1 cellular context compared by ENCODE assay signal in the genomic region with DNA sequence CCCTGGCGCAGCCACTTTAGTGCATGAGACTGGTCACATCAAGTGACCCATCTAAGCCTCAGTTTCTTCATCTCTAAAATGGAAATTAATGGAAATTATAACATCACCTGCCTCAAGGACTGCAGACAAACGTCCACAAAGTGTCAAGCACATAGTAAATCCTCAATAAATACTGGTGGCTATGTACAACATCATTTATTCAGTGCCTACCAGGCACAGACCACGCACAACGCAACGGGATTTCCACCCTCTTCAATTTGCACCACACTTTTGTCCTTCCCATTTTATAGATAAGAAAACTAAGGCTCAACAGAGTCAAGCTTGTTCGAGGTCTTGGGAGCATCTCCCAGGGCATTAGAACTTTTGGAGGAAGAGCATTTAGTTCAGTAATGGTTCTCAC.
TF ChIP-seq lines count a peak whose summit lies in the region.

No MANE protein-coding gene starts in this region.

TF ChIP-seq in H1, 55 proteins besides CTCF, POLR2A, EP300 and RAD21:
- TF ChIP-seq GTF2F1 (IDR thresholded peaks at IDR 0.05; ENCODE audit: borderline replicate concordance, low read depth, low read length) = no peak
- no peak for TF ChIP-seq JUND (IDR thresholded peaks at IDR 0.05; ENCODE audit: low read length)
- TF ChIP-seq TAF7 (optimal IDR thresholded peaks at IDR 0.05; ENCODE audit: borderline replicate concordance, low read depth, low read length) = no peak
